ENCODE assay signal across 12 cellular contexts in the genomic region with DNA sequence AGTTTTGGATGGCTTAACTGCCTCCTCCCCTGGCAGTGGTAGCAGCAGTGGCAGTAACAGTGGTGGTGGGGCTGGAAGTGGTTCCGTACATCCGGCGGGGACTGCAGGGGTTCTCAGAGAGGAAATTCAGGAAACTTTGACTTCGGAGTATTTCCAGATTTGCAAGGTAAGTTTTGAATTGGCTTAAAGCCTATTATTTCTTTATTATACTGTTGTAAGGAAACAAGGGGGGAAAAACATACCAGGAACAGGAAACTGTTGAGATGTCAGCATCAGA. TPM values are rescaled to one million over a fixed set of nuclear protein-coding genes. Genes with fewer than 3 reads are reported as not detected.
DNase-seq lines count a peak whose midpoint lies in the region; ATAC-seq, FAIRE-seq and TF ChIP-seq lines count a peak whose summit lies in the region.
"Had no signal": no experiment of that assay in that cellular context is flagged by ENCODE, and none has a peak within 500 bp of the region (broad histone marks: within the 10 kb centered on the region; RNA-seq: fewer than 3 reads in every experiment).

No MANE protein-coding gene starts in this region.

- 10% methylated on average over 4 of the region's 4 CpGs for WGBS in HUES64

- H3K4me1 ChIP-seq in HUES64 (ENCODE audit: insufficient read depth, low read length) (peaks cover 4% of the 10 kb centered on the region), astrocyte (ENCODE audit: insufficient read depth, low read length) (no peaks in the 10 kb centered on the region)

- peak overlapping the region; percentile 96 for H3K4me2 ChIP-seq in astrocyte (ENCODE audit: low read length)

- H3K9me3 ChIP-seq in HUES64 (ENCODE audit: insufficient read depth, low read depth, low read length), result no peaks in the 10 kb centered on the region
- H3K9me3 ChIP-seq in astrocyte (ENCODE audit: insufficient read depth, low read depth, low read length), result no peaks in the 10 kb centered on the region
- H3K9me3 ChIP-seq: body of pancreas, Peyer's patch had no signal

- FAIRE-seq in astrocyte (lab: Jason Lieb, UNC) (no peak), GM19239 (lab: Jason Lieb, UNC) (no peak)
- FAIRE-seq: A204.1 had no signal

- H3K27me3 Mint-ChIP-seq in astrocyte (ENCODE audit: low read depth, unreplicated experiment), result no peaks in the 10 kb centered on the region
- peaks cover 63% of the 10 kb centered on the region for H3K27me3 Mint-ChIP-seq in nephron (ENCODE audit: low read depth)

- H3K4me1 Mint-ChIP-seq in astrocyte (ENCODE audit: low read depth, unreplicated experiment) (no peaks in the 10 kb centered on the region), nephron (peaks cover 15% of the 10 kb centered on the region)

- no peaks in the 10 kb centered on the region for H3K36me3 ChIP-seq in HUES64 (ENCODE audit: insufficient read depth, low read length)
- H3K36me3 ChIP-seq in astrocyte (ENCODE audit: insufficient read depth, low read length), result no peaks in the 10 kb centered on the region
- H3K36me3 ChIP-seq: Peyer's patch had no signal

- H4K20me1 ChIP-seq in astrocyte (ENCODE audit: insufficient read depth, low read length), result no peaks in the 10 kb centered on the region

- no peak overlapping the region for H3K27ac Mint-ChIP-seq in astrocyte (ENCODE audit: unreplicated experiment)
- H3K27ac Mint-ChIP-seq in nephron, result no peak overlapping the region

- peaks cover 37% of the 10 kb centered on the region for H3K27me3 ChIP-seq in HUES64 (ENCODE audit: insufficient read depth, low read length)
- H3K27me3 ChIP-seq in astrocyte (ENCODE audit: insufficient read depth, low read length), result peaks cover 16% of the 10 kb centered on the region
- H3K27me3 ChIP-seq: Peyer's patch had no signal

- no peaks in the 10 kb centered on the region for H3K79me2 ChIP-seq in astrocyte (ENCODE audit: insufficient read depth, low read length)

- peak overlapping the region; percentile 78 for H3K4me3 ChIP-seq in HUES64 (ENCODE audit: low read length)
- no peak overlapping the region for H3K4me3 ChIP-seq in astrocyte (ENCODE audit: insufficient read depth, low read depth, low read length)

- H3K4me3 Mint-ChIP-seq in astrocyte (ENCODE audit: unreplicated experiment) (peak overlapping the region; percentile 90), nephron (peak overlapping the region; percentile 85 to 86 (median 85))

- ATAC-seq in HG03432 (IDR thresholded peaks at IDR 0.05; ENCODE audit: unreplicated experiment), result no peak
- ATAC-seq: body of pancreas had no signal

- no peak overlapping the region for H3K27ac ChIP-seq in HUES64 (ENCODE audit: low read depth, low read length)
- H3K27ac ChIP-seq in astrocyte (ENCODE audit: low read depth, low read length), result no peak overlapping the region
- H3K27ac ChIP-seq: body of pancreas, Peyer's patch had no signal

- H3K9ac ChIP-seq in HUES64 (ENCODE audit: low read depth, low read length) (no peak overlapping the region), astrocyte (ENCODE audit: low read length) (no peak overlapping the region)

- DNase-seq in DMS79 treated with DMSO at 0.1 percent for 48 hours (lab: John Stamatoyannopoulos, UW), result peak; percentile 73
- DNase-seq in DMS79 (lab: John Stamatoyannopoulos, UW), result no peak
- DNase-seq in astrocyte (ENCODE audit: low read depth), result no peak
- no peak for DNase-seq in GM20000 (ENCODE audit: low spot score)
- no peak for DNase-seq in GM19239 (ENCODE audit: insufficient read length, low spot score)
- DNase-seq: activated CD4-positive, alpha-beta T cell treated with anti-CD3 and anti-CD28 coated beads, Interleukin-2, amount 50 U/mL, for 4 hours had no signal

- H3K36me3 Mint-ChIP-seq in astrocyte (ENCODE audit: low read depth, unreplicated experiment), result no peaks in the 10 kb centered on the region
- H3K36me3 Mint-ChIP-seq in nephron (ENCODE audit: low read depth), result no peaks in the 10 kb centered on the region

- no peak overlapping the region for H2AFZ ChIP-seq in astrocyte (ENCODE audit: low read depth, low read length)

- no peaks in the 10 kb centered on the region for H3K9me3 Mint-ChIP-seq in astrocyte (ENCODE audit: unreplicated experiment)
- H3K9me3 Mint-ChIP-seq in nephron, result no peaks in the 10 kb centered on the region

- TF ChIP-seq CTCF in astrocyte (IDR thresholded peaks at IDR 0.05; ENCODE audit: insufficient read depth, low read depth, low read length) (no peak), nephron (IDR thresholded peaks at IDR 0.05; ENCODE audit: unreplicated experiment in 3 of 3) (no peak), GM20000 (IDR thresholded peaks at IDR 0.05; ENCODE audit: extremely low read depth, missing control alignments) (no peak)

RNA-seq across cellular contexts. Expression of a gene that starts 1.5 kb away (rescaled TPM):
- 1.2 TPM for polyA plus RNA-seq in HUES64 (2013, experiment 1 of 2)
- 1.6 TPM for polyA plus RNA-seq in HUES64 (2013, experiment 2 of 2)
- 1.6 and 2.1 TPM in 2 replicates for total RNA-seq in astrocyte
